ENCODE assay signal across 23 cellular contexts in the genomic region with DNA sequence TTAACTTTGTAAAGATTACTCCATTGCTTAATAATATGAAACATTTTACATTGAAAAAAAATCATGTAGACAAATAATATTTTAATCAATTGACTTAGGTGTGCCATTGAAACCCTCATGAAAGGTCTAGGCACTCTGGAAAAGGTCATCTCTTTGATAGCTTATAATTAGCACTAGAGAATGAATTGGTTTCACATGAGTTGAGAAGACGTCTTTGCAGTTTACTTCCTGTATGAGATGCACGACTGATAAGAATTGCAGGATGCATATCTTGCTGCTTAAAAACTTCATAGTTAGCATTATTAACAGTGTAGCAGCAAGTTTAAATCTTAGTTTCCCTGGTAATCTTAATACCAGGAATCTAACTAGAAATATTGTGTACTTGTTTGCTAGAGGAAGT.
"Had no signal": no experiment of that assay in that cellular context is flagged by ENCODE, and none has a peak within 500 bp of the region (broad histone marks: within the 10 kb centered on the region; RNA-seq: fewer than 3 reads in every experiment).

No MANE protein-coding gene starts in this region.

- H3K4me3 ChIP-seq: ovary, psoas muscle, right lobe of liver, sigmoid colon, stomach, thoracic aorta, thyroid gland, tibial nerve, upper lobe of left lung, vagina had no signal

- H3K36me3 ChIP-seq: ovary, right lobe of liver, sigmoid colon, stomach, thoracic aorta, thyroid gland, tibial nerve, upper lobe of left lung, vagina had no signal

- DNase-seq: naive thymus-derived CD8-positive, alpha-beta T cell; nephron progenitor cell; occipital lobe; ovary; posterior cingulate gyrus; psoas muscle; right cardiac atrium; right lobe of liver; sigmoid colon; small intestine; stimulated activated CD4-positive, alpha-beta T cell treated with anti-CD3 and anti-CD28 coated beads, Interleukin-15, amount 100 ng/mL, for 24 hours; stimulated activated CD4-positive, alpha-beta T cell treated with anti-CD3 and anti-CD28 coated beads, Interleukin-2, amount 100 ng/mL, for 24 hours; stimulated activated CD4-positive, alpha-beta T cell treated with anti-CD3 and anti-CD28 coated beads, Interleukin-2, amount 100 ng/mL, for 48 hours; stimulated activated CD4-positive, alpha-beta T cell treated with anti-CD3 and anti-CD28 coated beads, Interleukin-4, amount 100 ng/mL, for 24 hours; stimulated activated naive B cell treated with anti-CD40 and anti-IgM and Interleukin-4, amounts not matched to agents 10 μg/mL and 1 μg/mL and 100 μg/mL, for 72 hours; stimulated activated naive CD4-positive, alpha-beta T cell treated with Interleukin-2 at 50 U/mL for 16 hours; stomach; thyroid gland; upper lobe of left lung had no signal

- H3K27me3 ChIP-seq: ovary, right lobe of liver, sigmoid colon, stomach, thyroid gland, tibial nerve, upper lobe of left lung, vagina had no signal

- H3K79me2 ChIP-seq: parathyroid adenoma had no signal

- H3K4me1 ChIP-seq: parathyroid adenoma, psoas muscle, right lobe of liver, sigmoid colon, stomach, thyroid gland, tibial nerve, upper lobe of left lung, vagina had no signal

- H3K9me3 ChIP-seq: ovary, right lobe of liver, sigmoid colon, thoracic aorta, thyroid gland, tibial nerve, upper lobe of left lung, vagina had no signal

- H3K9ac ChIP-seq: parathyroid adenoma had no signal

- H2AFZ ChIP-seq: parathyroid adenoma had no signal

- H3K27ac ChIP-seq: ovary, parathyroid adenoma, psoas muscle, right lobe of liver, sigmoid colon, stomach, thoracic aorta, thyroid gland, tibial nerve, upper lobe of left lung, vagina had no signal
